8 cellular contexts compared by ENCODE assay signal in the genomic region with DNA sequence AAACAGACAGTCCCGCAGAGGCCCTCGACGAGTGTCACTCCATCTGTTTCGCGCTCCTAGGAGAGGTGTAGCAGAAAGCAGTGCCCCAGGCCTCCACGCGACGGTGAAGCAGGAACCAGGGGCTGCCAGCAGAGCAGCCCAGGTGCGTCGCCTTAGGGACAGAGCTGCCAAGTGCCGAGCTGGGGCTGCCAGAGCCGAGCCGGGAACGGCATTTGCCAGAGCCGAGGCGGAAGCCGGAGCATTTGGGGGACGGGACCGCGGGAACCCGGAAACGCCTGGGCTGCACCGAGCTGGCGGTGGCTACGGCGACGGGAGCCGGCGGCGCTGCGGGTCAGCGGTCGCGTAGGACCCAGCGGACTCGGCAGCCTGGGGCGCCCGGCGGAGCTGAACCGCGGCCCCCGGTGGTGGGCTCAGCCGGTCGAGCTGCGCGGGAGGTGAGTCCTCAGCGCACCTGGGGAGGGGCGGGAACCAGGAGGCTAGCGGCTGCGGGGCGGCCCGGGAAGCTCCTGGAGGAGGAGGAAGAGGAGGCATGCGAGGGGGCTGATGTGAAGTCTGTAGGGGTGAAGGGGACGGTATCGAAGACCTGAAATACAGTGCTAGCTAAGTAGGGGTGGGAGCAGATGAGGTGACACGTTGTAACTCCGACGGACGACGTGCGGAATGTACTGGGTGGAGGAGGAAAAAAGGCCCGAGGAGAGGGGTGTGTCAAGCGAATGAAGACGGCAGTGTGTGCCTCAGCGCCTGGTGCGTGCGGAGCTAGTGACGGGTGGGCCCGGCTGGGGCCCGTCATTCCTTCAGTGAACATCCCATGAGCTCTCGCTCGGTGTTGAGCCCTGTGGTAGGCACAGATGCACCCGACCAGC. TPM values are rescaled to one million over a fixed set of nuclear protein-coding genes. Genes with fewer than 3 reads are reported as not detected.
DNase-seq lines count a peak whose midpoint lies in the region; ATAC-seq lines count a peak whose summit lies in the region.

TSS of gene SLC35A3 (plus strand) at position 268 of the 863 bp plus-strand sequence. CDS start 23,559 bp downstream, outside the sequence.

- ATAC-seq in GM18870 (IDR thresholded peaks at IDR 0.05; ENCODE audit: unreplicated experiment) (peak; percentile 71), HG03108 (IDR thresholded peaks at IDR 0.05; ENCODE audit: unreplicated experiment) (peak; percentile 92), left colon (peak; percentile 85)

- H3K27ac ChIP-seq in cingulate gyrus (ENCODE audit: low read depth, low read length): peak within 1 kb of the TSS; percentile 1

- DNase-seq in AG08396 (ENCODE audit: low spot score): peak; percentile 91
- peak; percentile 85 for DNase-seq in NCI-H345 (lab: John Stamatoyannopoulos, UW)
- DNase-seq in activated CD4-positive, alpha-beta T cell treated with anti-CD3 and anti-CD28 coated beads for 24 hours (ENCODE audit: low read depth in 2 of 2): peak; percentile 71 to 74
- DNase-seq in left colon: peak; percentile 83 to 88
- peak; percentile 85 for DNase-seq in stimulated activated CD4-positive, alpha-beta T cell treated with anti-CD3 and anti-CD28 coated beads, Interleukin-1b, Interleukin-23, amount 100 ng/mL, for 48 hours

- intact Hi-C loops in left colon (cut with DNase I, micrococcal nuclease): no loop called here

RNA-seq across cellular contexts. Expression of gene SLC35A3, which starts in this region (rescaled TPM):
- 100 to 1,000 TPM; 180 to 192 TPM for total RNA-seq in left colon

Comparison
In these comparisons a context has a peak if more than half of its experiments do, and no peak if none do; other contexts are left out.
1. Peak in every context shown above with its lines: DNase-seq, ATAC-seq and H3K27ac ChIP-seq.